Comparison of ENCODE assay signal across 17 cellular contexts in genomic region chr3:153287017-153287416, GRCh38.
"Had no signal": no experiment of that assay in that cellular context is flagged by ENCODE, and none has a peak within 500 bp of the region (broad histone marks: within the 10 kb centered on the region; RNA-seq: fewer than 3 reads in every experiment).

No MANE protein-coding gene starts in this region.

- H3K27me3 Mint-ChIP-seq: naive thymus-derived CD4-positive, alpha-beta T cell; progenitor cell of endocrine pancreas; stimulated activated memory B cell treated with anti-CD40 and anti-IgM and Interleukin-4, amounts not matched to agents 10 μg/mL and 1 μg/mL and 100 μg/mL, for 72 hours had no signal

- H3K27me3 ChIP-seq: SJSA1, upper lobe of right lung had no signal

- H3K27ac ChIP-seq: SJSA1, upper lobe of right lung, VCaP had no signal

- H3K9me3 ChIP-seq: SJSA1, upper lobe of right lung had no signal

- H3K4me3 Mint-ChIP-seq: stimulated activated memory B cell treated with anti-CD40 and anti-IgM and Interleukin-4, amounts not matched to agents 10 μg/mL and 1 μg/mL and 100 μg/mL, for 72 hours had no signal

- H3K4me3 ChIP-seq: lung, SJSA1, upper lobe of right lung had no signal

- H3K27ac Mint-ChIP-seq: progenitor cell of endocrine pancreas had no signal

- H3K36me3 Mint-ChIP-seq: stimulated activated memory B cell treated with anti-CD40 and anti-IgM and Interleukin-4, amounts not matched to agents 10 μg/mL and 1 μg/mL and 100 μg/mL, for 72 hours had no signal

- H3K36me3 ChIP-seq: SJSA1, upper lobe of right lung had no signal

- ATAC-seq: left colon; naive thymus-derived CD4-positive, alpha-beta T cell; right cardiac atrium; stimulated activated memory B cell treated with anti-CD40 and anti-IgM and Interleukin-4, amounts not matched to agents 10 μg/mL and 1 μg/mL and 100 μg/mL, for 72 hours; upper lobe of right lung had no signal

- DNase-seq: activated CD4-positive, alpha-beta T cell treated with anti-CD3 and anti-CD28 coated beads for 48 hours; activated gamma-delta T cell treated with Interleukin-2 at 50 U/mL for 16 hours; activated T-cell treated with anti-CD3 and anti-CD28 coated beads for 4 hours; aorta; hippocampal formation; left colon; naive thymus-derived CD4-positive, alpha-beta T cell; nucleus accumbens; right cardiac atrium; small intestine; T1000; upper lobe of right lung had no signal
